Comparison of ENCODE assay signal across 1 cellular context in genomic region chr12:110566993-110567392, GRCh38.
TF ChIP-seq lines count a peak whose summit lies in the region.

No MANE protein-coding gene starts in this region.

TF ChIP-seq in WTC11, 78 proteins besides CTCF, POLR2A, EP300 and RAD21:
- TF ChIP-seq MLX (CRISPR knock-in tag; IDR thresholded peaks at IDR 0.05) (no peak), JUN (CRISPR knock-in tag; IDR thresholded peaks at IDR 0.05) (no peak), EMX1 (CRISPR knock-in tag; IDR thresholded peaks at IDR 0.05) (no peak)
- TF ChIP-seq, protein P1, sequence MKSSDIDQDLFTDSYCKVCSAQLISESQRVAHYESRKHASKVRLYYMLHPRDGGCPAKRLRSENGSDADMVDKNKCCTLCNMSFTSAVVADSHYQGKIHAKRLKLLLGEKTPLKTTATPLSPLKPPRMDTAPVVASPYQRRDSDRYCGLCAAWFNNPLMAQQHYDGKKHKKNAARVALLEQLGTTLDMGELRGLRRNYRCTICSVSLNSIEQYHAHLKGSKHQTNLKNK (CRISPR knock-in tag; IDR thresholded peaks at IDR 0.05): no peak
